ENCODE assay signal across 9 cellular contexts in genomic region chr4:150960079-150960478, GRCh38. TPM values are rescaled to one million over a fixed set of nuclear protein-coding genes. Genes with fewer than 3 reads are reported as not detected.
A peak's percentile ranks its signal among the peaks of the same experiment; 100 is the strongest.
DNase-seq lines count a peak whose midpoint lies in the region; TF ChIP-seq lines count a peak whose summit lies in the region.
"Had no signal": no experiment of that assay in that cellular context is flagged by ENCODE, and none has a peak within 500 bp of the region (broad histone marks: within the 10 kb centered on the region; RNA-seq: fewer than 3 reads in every experiment).

No MANE protein-coding gene starts in this region.

- DNase-seq in MCF 10A (ENCODE audit: unreplicated experiment) (peak; percentile 52), breast epithelium (ENCODE audit: low spot score in 2 of 2) (no peak), RWPE1 (ENCODE audit: low spot score) (no peak), fibroblast of the conjunctiva (ENCODE audit: low read depth) (peak; percentile 17), transverse colon (no peak), stomach (no peak), NCI-H128 (lab: John Stamatoyannopoulos, UW; ENCODE audit: unreplicated experiment) (no peak), middle frontal gyrus (ENCODE audit: extremely low spot score, low spot score) (no peak)
- DNase-seq: spleen had no signal

- TF ChIP-seq POLR2A in breast epithelium (IDR thresholded peaks at IDR 0.05), result no peak
- TF ChIP-seq POLR2A in transverse colon (IDR thresholded peaks at IDR 0.05), result no peak
- TF ChIP-seq POLR2A in stomach (IDR thresholded peaks at IDR 0.05), result no peak

- no peak overlapping the region for H3K4me3 Mint-ChIP-seq in MCF 10A (ENCODE audit: unreplicated experiment)

- peaks cover 9% of the 10 kb centered on the region for H3K9me3 Mint-ChIP-seq in MCF 10A (ENCODE audit: unreplicated experiment)

- H3K4me1 Mint-ChIP-seq in MCF 10A (ENCODE audit: insufficient read depth, unreplicated experiment), result peaks cover 14% of the 10 kb centered on the region

- H3K27ac Mint-ChIP-seq in MCF 10A (ENCODE audit: low read depth, unreplicated experiment), result no peak overlapping the region

- H3K27me3 ChIP-seq in breast epithelium (no peaks in the 10 kb centered on the region), transverse colon (no peaks in the 10 kb centered on the region), stomach (no peaks in the 10 kb centered on the region)
- H3K27me3 ChIP-seq: spleen had no signal

- no peak for TF ChIP-seq EP300 in transverse colon (IDR thresholded peaks at IDR 0.05; ENCODE audit: low read depth)
- no peak for TF ChIP-seq EP300 in stomach (IDR thresholded peaks at IDR 0.05)

- in situ Hi-C loops in transverse colon (cut with MboI; ENCODE audit: low pct_ligation_motif_present in 1 of 4, low pct_unique_long_range_greater_than_20kb in 1 of 4, low sequenced_read_pairs in 3 of 4), result no loop called here

- H3K4me1 ChIP-seq in breast epithelium (no peaks in the 10 kb centered on the region), transverse colon (no peaks in the 10 kb centered on the region), stomach (peaks cover 0 to 12% (median 0%) of the 10 kb centered on the region in 4 donors)

- WGBS in transverse colon (ENCODE audit: low coverage in 1 of 2), 2 donors, result 51 to 75% methylated on average over 2 of the region's 2 CpGs
- 76 to 87% (median 84%) methylated on average over 2 of the region's 2 CpGs for WGBS in stomach, 5 donors

- H3K27ac ChIP-seq in breast epithelium (no peak overlapping the region), RWPE1 (no peak overlapping the region), transverse colon (no peak overlapping the region), stomach (no peak overlapping the region)
- H3K27ac ChIP-seq: spleen had no signal

- POLR2A ChIA-PET in MCF 10A (lab: Yijun Ruan, JAX), result interaction anchor here (0.9 to 1.2 kb wide), 2 partner anchors 26 to 75 kb away, joined by 3 read pairs; no protein-coding TSS in a partner anchor
- POLR2A ChIA-PET in RWPE1 (lab: Yijun Ruan, JAX; ENCODE audit: low non-redundant PET), result no interaction called here

- CTCF ChIA-PET in MCF 10A (lab: Yijun Ruan, JAX) (interaction anchor here (0.6 to 3.1 kb wide), 11 partner anchors 11 to 90 kb away, joined by 3 to 28 read pairs (median 3); no protein-coding TSS in a partner anchor), RWPE1 (lab: Yijun Ruan, JAX) (interaction anchor here (1.3 kb wide), 1 partner anchor 17 kb away, joined by 3 read pairs; no protein-coding TSS in a partner anchor)

- H3K9me3 ChIP-seq in breast epithelium (peaks cover 15 to 22% of the 10 kb centered on the region in 2 donors), transverse colon (peaks cover 0 to 5% of the 10 kb centered on the region in 2 donors), stomach (peaks cover 5 to 15% (median 9%) of the 10 kb centered on the region in 4 donors)

- peaks cover 9% of the 10 kb centered on the region for H3K36me3 Mint-ChIP-seq in MCF 10A (ENCODE audit: insufficient read depth, unreplicated experiment)

- TF ChIP-seq CTCF in MCF 10A (IDR thresholded peaks at IDR 0.05; ENCODE audit: unreplicated experiment) (peak; percentile 51), breast epithelium (IDR thresholded peaks at IDR 0.05) (peak in 1 of 3 donors; percentile 11), RWPE1 (conservative IDR thresholded peaks at IDR 0.05; ENCODE audit: low read depth) (peak; percentile 31), transverse colon (IDR thresholded peaks at IDR 0.05) (peak in 4 of 5 experiments; percentile 21 to 45 (median 34)), stomach (IDR thresholded peaks at IDR 0.05) (no peak)

- intact Hi-C loops in MCF 10A (cut with micrococcal nuclease), result no loop called here
- intact Hi-C loops in breast epithelium (cut with DNase I; ENCODE audit: low total_unique reads), result no loop called here
- intact Hi-C loops in transverse colon (cut with DNase I; ENCODE audit: low total_unique reads), result no loop called here
- intact Hi-C loops in stomach (cut with DNase I; ENCODE audit: low total_unique reads), result no loop called here

- H3K4me3 ChIP-seq in breast epithelium (no peak overlapping the region), transverse colon (no peak overlapping the region), stomach (no peak overlapping the region)
- H3K4me3 ChIP-seq: spleen had no signal

- H3K27me3 Mint-ChIP-seq in MCF 10A (ENCODE audit: insufficient read depth, unreplicated experiment), result no peaks in the 10 kb centered on the region

- BruUV-seq in MCF 10A (replicated peaks; lab: Mats Ljungman, UMichigan), result no TSS peak

- H3K36me3 ChIP-seq in breast epithelium (no peaks in the 10 kb centered on the region), transverse colon (no peaks in the 10 kb centered on the region), stomach (peaks cover 0 to 10% (median 0%) of the 10 kb centered on the region in 4 donors)

RNA-seq across cellular contexts. Expression of gene LRBA, which starts 55.0 kb away (rescaled TPM):
- total RNA-seq in MCF 10A (2022) (64.5 and 65.1 TPM in 2 replicates), breast epithelium (100 to 1,000 TPM in 1 of 3 donors, 10 to 100 TPM in 2; 26.9 to 138 (median 93.7) TPM), transverse colon (100 to 1,000 TPM in 3 of 4 donors, 10 to 100 TPM in 1; 82.7 to 125 (median 112) TPM), stomach (100 to 1,000 TPM in 2 of 5 donors, 10 to 100 TPM in 3; 63.0 to 156 (median 87.1) TPM)
- 10 to 100 TPM in 1 of 3 donors, 1 to 10 TPM in 2; 7.3 to 13.6 (median 9.7) TPM for polyA plus RNA-seq in stomach

Comparison
In these comparisons a context has a peak if more than half of its experiments do, and no peak if none do; other contexts are left out.
1. DNase-seq: peak in MCF 10A (single experiment) and fibroblast of the conjunctiva (single experiment); none in breast epithelium (0 of 2), RWPE1 (single experiment), transverse colon (single experiment), stomach (single experiment), NCI-H128 (single experiment) and middle frontal gyrus (single experiment).
2. CTCF ChIP-seq: peak in MCF 10A (single experiment), RWPE1 (single experiment) and transverse colon (4 of 5); none in stomach (0 of 7).